Comparison of ENCODE assay signal across 16 cellular contexts in the genomic region with DNA sequence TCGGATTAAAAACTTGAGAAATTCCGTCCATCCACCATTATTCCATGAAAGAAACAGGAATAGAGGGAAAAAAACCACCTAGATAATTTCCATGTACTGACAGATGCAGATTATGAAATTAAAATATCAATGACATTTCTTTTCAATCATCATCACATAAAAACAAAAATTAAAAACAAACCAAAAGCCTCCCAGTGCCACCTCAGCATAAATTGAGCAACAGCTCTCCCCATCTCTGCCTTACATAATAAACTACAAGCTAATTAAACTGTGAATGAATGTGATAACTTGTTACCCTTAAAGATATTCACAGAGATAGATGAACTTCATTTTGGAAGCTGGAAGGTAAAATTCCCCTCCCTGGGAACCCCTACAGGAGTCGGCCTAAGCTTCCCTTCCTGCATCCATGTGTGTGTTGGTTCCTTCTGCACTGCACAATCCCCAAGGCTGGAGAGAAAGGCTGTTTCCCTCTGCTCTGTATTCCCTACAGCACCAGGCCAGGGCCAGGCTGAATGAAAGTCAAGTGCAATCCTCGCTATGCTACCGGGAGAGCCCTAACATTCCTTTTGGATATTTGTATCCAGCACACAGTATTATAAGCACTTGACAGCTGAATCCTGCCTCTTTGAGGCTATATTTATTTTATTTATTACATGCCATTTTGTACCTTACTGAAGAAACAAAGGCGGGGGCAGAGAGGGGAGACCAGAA. TPM values are rescaled to one million over a fixed set of nuclear protein-coding genes. Genes with fewer than 3 reads are reported as not detected.
A peak's percentile ranks its signal among the peaks of the same experiment; 100 is the strongest.
DNase-seq lines count a peak whose midpoint lies in the region; ATAC-seq and TF ChIP-seq lines count a peak whose summit lies in the region.
"Had no signal": no experiment of that assay in that cellular context is flagged by ENCODE, and none has a peak within 500 bp of the region (broad histone marks: within the 10 kb centered on the region; RNA-seq: fewer than 3 reads in every experiment).

No MANE protein-coding gene starts in this region.

- H3K27me3 ChIP-seq in colonic mucosa = no peaks in the 10 kb centered on the region
- no peaks in the 10 kb centered on the region for H3K27me3 ChIP-seq in transverse colon
- H3K27me3 ChIP-seq: testis had no signal

- H3K9me3 Mint-ChIP-seq in T-helper 1 cell treated with Interleukin-12 subunit alpha and Interleukin-12 subunit beta and Interleukin-4 antibody, amounts not matched to agents 30 μg/mL and 1 μg/mL, for 36 hours = no peaks in the 10 kb centered on the region
- H3K9me3 Mint-ChIP-seq in mesothelial cell of epicardium = no peaks in the 10 kb centered on the region
- H3K9me3 Mint-ChIP-seq: CD4-positive, CD25-positive, alpha-beta regulatory T cell had no signal

- H3K4me1 ChIP-seq in colonic mucosa (peaks cover 39% of the 10 kb centered on the region), transverse colon (peaks cover 41 to 97% (median 81%) of the 10 kb centered on the region in 4 donors)

- no peak overlapping the region for H3K4me3 Mint-ChIP-seq in T-helper 1 cell treated with Interleukin-12 subunit alpha and Interleukin-12 subunit beta and Interleukin-4 antibody, amounts not matched to agents 30 μg/mL and 1 μg/mL, for 36 hours
- no peak overlapping the region for H3K4me3 Mint-ChIP-seq in mesothelial cell of epicardium
- H3K4me3 Mint-ChIP-seq: activated CD8-positive, alpha-beta memory T cell treated with anti-CD3 and anti-CD28 coated beads, Interleukin-2, amount 10 ng/mL, durations not matched to agents 7 days and 5 days; CD4-positive, CD25-positive, alpha-beta regulatory T cell had no signal

- ATAC-seq in GM18505 (IDR thresholded peaks at IDR 0.05; ENCODE audit: unreplicated experiment) = no peak
- ATAC-seq: activated CD8-positive, alpha-beta memory T cell treated with anti-CD3 and anti-CD28 coated beads, Interleukin-2, amount 10 ng/mL, durations not matched to agents 7 days and 5 days had no signal

- H3K27me3 Mint-ChIP-seq in T-helper 1 cell treated with Interleukin-12 subunit alpha and Interleukin-12 subunit beta and Interleukin-4 antibody, amounts not matched to agents 30 μg/mL and 1 μg/mL, for 36 hours (ENCODE audit: low read depth) = no peaks in the 10 kb centered on the region
- H3K27me3 Mint-ChIP-seq in mesothelial cell of epicardium (ENCODE audit: low read depth) = no peaks in the 10 kb centered on the region
- H3K27me3 Mint-ChIP-seq: activated CD8-positive, alpha-beta memory T cell treated with anti-CD3 and anti-CD28 coated beads, Interleukin-2, amount 10 ng/mL, durations not matched to agents 7 days and 5 days; CD4-positive, CD25-positive, alpha-beta regulatory T cell had no signal

- H3K36me3 ChIP-seq in colonic mucosa = no peaks in the 10 kb centered on the region
- no peaks in the 10 kb centered on the region for H3K36me3 ChIP-seq in transverse colon

- no peak for TF ChIP-seq POLR2A in transverse colon (IDR thresholded peaks at IDR 0.05)
- TF ChIP-seq POLR2A in GM18505 (IDR thresholded peaks at IDR 0.05; ENCODE audit: borderline replicate concordance, extremely low read depth, insufficient read depth, insufficient read length) = no peak

- peak overlapping the region in 1 of 2 donors; percentile 52 for H3K9ac ChIP-seq in colonic mucosa (ENCODE audit: low read depth in 2 of 2, low read length in 2 of 2)

- TF ChIP-seq EP300 in transverse colon (IDR thresholded peaks at IDR 0.05; ENCODE audit: low read depth) = no peak

- whole genome bisulfite sequencing in transverse colon (ENCODE audit: low coverage in 1 of 2), 2 donors = 62 to 63% methylated on average over 6 of the region's 6 CpGs

- no peaks in the 10 kb centered on the region for H3K9me3 ChIP-seq in colonic mucosa
- no peaks in the 10 kb centered on the region for H3K9me3 ChIP-seq in transverse colon
- H3K9me3 ChIP-seq: testis had no signal

- in situ Hi-C loops in transverse colon (cut with MboI; ENCODE audit: low pct_ligation_motif_present in 1 of 4, low pct_unique_long_range_greater_than_20kb in 1 of 4, low sequenced_read_pairs in 3 of 4) = no loop called here

- peaks cover 48% of the 10 kb centered on the region for H3K4me1 Mint-ChIP-seq in T-helper 1 cell treated with Interleukin-12 subunit alpha and Interleukin-12 subunit beta and Interleukin-4 antibody, amounts not matched to agents 30 μg/mL and 1 μg/mL, for 36 hours (ENCODE audit: low read depth)
- H3K4me1 Mint-ChIP-seq in mesothelial cell of epicardium = peaks cover 57% of the 10 kb centered on the region

- TF ChIP-seq CTCF in colonic mucosa (IDR thresholded peaks at IDR 0.05) = no peak
- no peak for TF ChIP-seq CTCF in mesothelial cell of epicardium (IDR thresholded peaks at IDR 0.05; ENCODE audit: unreplicated experiment)
- no peak for TF ChIP-seq CTCF in transverse colon (IDR thresholded peaks at IDR 0.05)

- peak overlapping the region; percentile 48 for H3K27ac ChIP-seq in colonic mucosa
- H3K27ac ChIP-seq in transverse colon = peak overlapping the region; percentile 24 to 85 (median 66)
- H3K27ac ChIP-seq: testis had no signal

- H3K4me3 ChIP-seq in colonic mucosa = no peak overlapping the region
- H3K4me3 ChIP-seq in transverse colon = no peak overlapping the region
- H3K4me3 ChIP-seq: testis had no signal

- H3K36me3 Mint-ChIP-seq in T-helper 1 cell treated with Interleukin-12 subunit alpha and Interleukin-12 subunit beta and Interleukin-4 antibody, amounts not matched to agents 30 μg/mL and 1 μg/mL, for 36 hours (ENCODE audit: low read depth) = peaks cover 18% of the 10 kb centered on the region
- no peaks in the 10 kb centered on the region for H3K36me3 Mint-ChIP-seq in mesothelial cell of epicardium

- DNase-seq in T-helper 1 cell (no peak), colonic mucosa (no peak), mesothelial cell of epicardium (ENCODE audit: low spot score in 2 of 2, unreplicated experiment in 2 of 2) (no peak), transverse colon (no peak), NCI-H1694 treated with DMSO at 0.1 percent for 48 hours (lab: John Stamatoyannopoulos, UW) (no peak), NOMO-1 (lab: John Stamatoyannopoulos, UW; ENCODE audit: unreplicated experiment in 2 of 2) (no peak)
- DNase-seq: activated CD8-positive, alpha-beta memory T cell treated with anti-CD3 and anti-CD28 coated beads, Interleukin-2, amount 10 ng/mL, durations not matched to agents 7 days and 5 days; activated gamma-delta T cell treated with Interleukin-2 at 50 U/mL for 16 hours; CD4-positive, CD25-positive, alpha-beta regulatory T cell; GOT3; kidney; NCI-H1417 treated with DMSO at 0.1 percent for 48 hours; posterior cingulate gyrus; testis had no signal

- peak overlapping the region; percentile 12 for H3K27ac Mint-ChIP-seq in T-helper 1 cell treated with Interleukin-12 subunit alpha and Interleukin-12 subunit beta and Interleukin-4 antibody, amounts not matched to agents 30 μg/mL and 1 μg/mL, for 36 hours
- peak overlapping the region; percentile 64 for H3K27ac Mint-ChIP-seq in mesothelial cell of epicardium
- H3K27ac Mint-ChIP-seq: activated CD8-positive, alpha-beta memory T cell treated with anti-CD3 and anti-CD28 coated beads, Interleukin-2, amount 10 ng/mL, durations not matched to agents 7 days and 5 days had no signal

- intact Hi-C loops in colonic mucosa (cut with DNase I) = no loop called here
- intact Hi-C loops in transverse colon (cut with DNase I; ENCODE audit: low total_unique reads) = no loop called here

RNA-seq across cellular contexts. Expression of a gene that starts 8.1 kb away (rescaled TPM):
- total RNA-seq in colonic mucosa (10 to 100 TPM; 65.8 to 91.0 TPM), mesothelial cell of epicardium (49.3 to 51.4 TPM (median 50.5 TPM) in 3 replicates), transverse colon (10 to 100 TPM; 26.2 to 56.7 (median 49.5) TPM)
